Comparison of ENCODE assay signal across 8 cellular contexts in genomic region chr14:94129111-94129757, GRCh38. TPM values are rescaled to one million over a fixed set of nuclear protein-coding genes. Genes with fewer than 3 reads are reported as not detected.
DNase-seq lines count a peak whose midpoint lies in the region; ATAC-seq and TF ChIP-seq lines count a peak whose summit lies in the region.

TSS of gene IFI27L2 (minus strand) at chr14:94129604. CDS start at chr14:94129564, 40 bp downstream.

- peak within 1 kb of the TSS; percentile 40 to 45 for H3K9ac ChIP-seq in duodenal mucosa (ENCODE audit: low read depth in 1 of 2, low read length in 2 of 2)

- H3K4me3 ChIP-seq in duodenal mucosa (ENCODE audit: low read depth in 1 of 2, low read length in 2 of 2) (peak within 1 kb of the TSS; percentile 59 to 82), lower leg skin (ENCODE audit: low read depth, poor library complexity, severe bottlenecking) (peak within 1 kb of the TSS; percentile 34)

- H3K9me3 ChIP-seq in duodenal mucosa (ENCODE audit: control insufficient read depth in 1 of 2, low read length in 2 of 2): no peaks in the 10 kb centered on the region

- TF ChIP-seq POLR2A in lower leg skin (IDR thresholded peaks at IDR 0.05): no peak

- TF ChIP-seq CTCF in lower leg skin (IDR thresholded peaks at IDR 0.05): no peak

- H3K27me3 ChIP-seq in duodenal mucosa (ENCODE audit: control insufficient read depth in 1 of 2, insufficient read depth in 2 of 2, low read length in 2 of 2): no peaks in the 10 kb centered on the region

- peaks cover 0 to 5% of the 10 kb centered on the region in 2 donors for H3K36me3 ChIP-seq in duodenal mucosa (ENCODE audit: control insufficient read depth in 1 of 2, insufficient read depth in 2 of 2, low read length in 2 of 2)

- intact Hi-C loops in lower leg skin (cut with DNase I; ENCODE audit: low total_unique reads): no loop called here

- peaks cover 15% of the 10 kb centered on the region in 2 donors for H3K4me1 ChIP-seq in duodenal mucosa (ENCODE audit: control insufficient read depth in 1 of 2, insufficient read depth in 2 of 2, low read length in 2 of 2)

- peak; percentile 95 for DNase-seq in AG20443 (ENCODE audit: low spot score)
- DNase-seq in NCI-H526 treated with DMSO at 0.1 percent for 48 hours (lab: John Stamatoyannopoulos, UW): peak; percentile 47
- DNase-seq in activated CD4-positive, alpha-beta T cell treated with anti-CD3 and anti-CD28 coated beads, Interleukin-2, amount 50 U/mL, for 48 hours: peak; percentile 74 to 75
- peak; percentile 67 to 94 for DNase-seq in lower leg skin (ENCODE audit: low spot score in 2 of 2)
- peak; percentile 48 to 62 for DNase-seq in stimulated activated CD4-positive, alpha-beta T cell treated with anti-CD3 and anti-CD28 coated beads, Interleukin-4, amount 100 ng/mL, for 4 hours

- ATAC-seq in GM19023 (IDR thresholded peaks at IDR 0.05; ENCODE audit: unreplicated experiment) (peak; percentile 93), HG03175 (IDR thresholded peaks at IDR 0.05; ENCODE audit: unreplicated experiment) (peak; percentile 94)

- H3K27ac ChIP-seq in duodenal mucosa (ENCODE audit: low read depth, low read length): peak within 1 kb of the TSS; percentile 45

- WGBS in lower leg skin, 2 donors: 1 to 4% methylated on average over 13 to 27 of the region's 27 CpGs

RNA-seq across cellular contexts. Expression of gene IFI27L2, which starts in this region (rescaled TPM):
- total RNA-seq in lower leg skin: 10 to 100 TPM; 21.0 to 69.1 (median 52.3) TPM

Comparison
In these comparisons a context has a peak if more than half of its experiments do, and no peak if none do; other contexts are left out.
1. Peak in every context shown above with its lines: DNase-seq, ATAC-seq, H3K4me3 ChIP-seq and H3K27ac ChIP-seq.